23 cellular contexts compared by ENCODE assay signal in genomic region chr4:12889054-12889453, GRCh38.
DNase-seq lines count a peak whose midpoint lies in the region; ATAC-seq, FAIRE-seq and TF ChIP-seq lines count a peak whose summit lies in the region.
"Had no signal": no experiment of that assay in that cellular context is flagged by ENCODE, and none has a peak within 500 bp of the region (broad histone marks: within the 10 kb centered on the region; RNA-seq: fewer than 3 reads in every experiment).

No MANE protein-coding gene starts in this region.

- H3K9me2 ChIP-seq in SK-N-SH = no peaks in the 10 kb centered on the region

- no peak for TF ChIP-seq CTCF in MCF 10A (IDR thresholded peaks at IDR 0.05; ENCODE audit: unreplicated experiment)
- TF ChIP-seq CTCF in breast epithelium (IDR thresholded peaks at IDR 0.05) = no peak
- TF ChIP-seq CTCF in epithelial cell of proximal tubule (conservative IDR thresholded peaks at IDR 0.05; ENCODE audit: low read depth, low read length) = no peak
- TF ChIP-seq CTCF in SK-N-SH (IDR thresholded peaks at IDR 0.05) = no peak
- TF ChIP-seq CTCF in CD4-positive, alpha-beta T cell (IDR thresholded peaks at IDR 0.05) = no peak

- CTCF ChIA-PET in MCF 10A (lab: Yijun Ruan, JAX) = no interaction called here
- CTCF ChIA-PET in SK-N-SH (lab: Yijun Ruan, JAX) = interaction anchor here (0.9 to 1.1 kb wide), 2 partner anchors 10 to 14 kb away, joined by 3 read pairs; no protein-coding TSS in a partner anchor
- CTCF ChIA-PET in CD4-positive, alpha-beta T cell (lab: Charles Lee) = no interaction called here

- no peak overlapping the region for H3K4me2 ChIP-seq in SK-N-SH

- H3K4me3 ChIP-seq in breast epithelium (no peak overlapping the region), epithelial cell of proximal tubule (ENCODE audit: low read depth, low read length) (no peak overlapping the region), SK-N-SH (ENCODE audit: low read depth in 2 of 2, low read length in 1 of 2) (no peak overlapping the region)
- H3K4me3 ChIP-seq: esophagus squamous epithelium, K562, suprapubic skin, vagina had no signal

- H3K9me3 ChIP-seq in breast epithelium (no peaks in the 10 kb centered on the region), SK-N-SH (no peaks in the 10 kb centered on the region)
- H3K9me3 ChIP-seq in CD4-positive, alpha-beta T cell (ENCODE audit: control insufficient read depth, low read length) = no peaks in the 10 kb centered on the region
- H3K9me3 ChIP-seq: Caco-2, esophagus squamous epithelium, suprapubic skin, vagina had no signal

- no peak overlapping the region for H3K27ac Mint-ChIP-seq in MCF 10A (ENCODE audit: low read depth, unreplicated experiment)
- no peak overlapping the region for H3K27ac Mint-ChIP-seq in CD4-positive, alpha-beta T cell
- H3K27ac Mint-ChIP-seq: activated T-cell treated with anti-CD3 and anti-CD28 coated beads, Interleukin-2, amount 50 U/mL, for 24 hours; B cell had no signal

- TF ChIP-seq RAD21 in SK-N-SH (IDR thresholded peaks at IDR 0.05; ENCODE audit: low read length) = no peak

- no peak for TF ChIP-seq POLR2A in breast epithelium (IDR thresholded peaks at IDR 0.05)

- 24% methylated on average over 3 of the region's 3 CpGs for WGBS in SK-N-SH (ENCODE audit: low lambda C conversion rate)

- H4K20me1 ChIP-seq in SK-N-SH (ENCODE audit: insufficient read depth) = no peaks in the 10 kb centered on the region

- no peak for FAIRE-seq in urothelium cell line (lab: Jason Lieb, UNC)
- FAIRE-seq: K562 had no signal

- H3K36me3 ChIP-seq in breast epithelium (no peaks in the 10 kb centered on the region), SK-N-SH (replicated peaks in 1 of 2; ENCODE audit: control insufficient read depth in 1 of 2, insufficient read depth in 2 of 2, low read length in 1 of 2) (no peaks in the 10 kb centered on the region)
- H3K36me3 ChIP-seq: esophagus squamous epithelium, suprapubic skin, vagina had no signal

- no peaks in the 10 kb centered on the region for H3F3A ChIP-seq in SK-N-SH (replicated peaks; ENCODE audit: insufficient read depth)

- no peaks in the 10 kb centered on the region for H3K27me3 Mint-ChIP-seq in MCF 10A (ENCODE audit: insufficient read depth, unreplicated experiment)
- H3K27me3 Mint-ChIP-seq in CD4-positive, alpha-beta T cell = no peaks in the 10 kb centered on the region
- H3K27me3 Mint-ChIP-seq: activated T-cell treated with anti-CD3 and anti-CD28 coated beads, Interleukin-2, amount 50 U/mL, for 24 hours; B cell had no signal

- peak; percentile 74 for DNase-seq in MCF 10A (ENCODE audit: unreplicated experiment)
- no peak for DNase-seq in breast epithelium (ENCODE audit: low spot score in 2 of 2)
- peak; percentile 15 for DNase-seq in epithelial cell of proximal tubule (ENCODE audit: low read depth)
- peak; percentile 9 for DNase-seq in iris pigment epithelial cell (ENCODE audit: low read depth)
- DNase-seq in urothelium cell line (ENCODE audit: low spot score) = peak; percentile 48
- no peak for DNase-seq in SK-N-SH
- DNase-seq in EL = no peak
- no peak for DNase-seq in CD4-positive, alpha-beta T cell
- DNase-seq: 8988T; activated naive CD4-positive, alpha-beta T cell; activated T-cell treated with anti-CD3 and anti-CD28 coated beads, Interleukin-2, amount 50 U/mL, for 24 hours; amygdala; Caco-2; effector memory CD4-positive, alpha-beta T cell; esophagus squamous epithelium; MV-4-11; NCI-H1694 treated with DMSO at 0.1 percent for 48 hours; NCI-H82 had no signal

- H2AFZ ChIP-seq in SK-N-SH (ENCODE audit: low read depth) = no peak overlapping the region

- no peaks in the 10 kb centered on the region for H3K79me2 ChIP-seq in SK-N-SH (ENCODE audit: insufficient read depth)

- intact Hi-C loops in MCF 10A (cut with micrococcal nuclease) = no loop called here
- intact Hi-C loops in breast epithelium (cut with DNase I; ENCODE audit: low total_unique reads) = no loop called here
- intact Hi-C loops in CD4-positive, alpha-beta T cell (cut with DNase I, micrococcal nuclease) = no loop called here

- H3K4me1 Mint-ChIP-seq in MCF 10A (ENCODE audit: insufficient read depth, unreplicated experiment) = peaks cover 8% of the 10 kb centered on the region
- H3K4me1 Mint-ChIP-seq in CD4-positive, alpha-beta T cell (ENCODE audit: low read depth) = no peaks in the 10 kb centered on the region
- H3K4me1 Mint-ChIP-seq: B cell had no signal

- H3K4me1 ChIP-seq in breast epithelium = no peaks in the 10 kb centered on the region
- no peaks in the 10 kb centered on the region for H3K4me1 ChIP-seq in SK-N-SH (ENCODE audit: control insufficient read depth in 1 of 2, insufficient read depth in 2 of 2, low read depth in 1 of 2, low read length in 1 of 2)
- H3K4me1 ChIP-seq: Caco-2, esophagus squamous epithelium, suprapubic skin, vagina had no signal

- no TSS peak for BruUV-seq in MCF 10A (replicated peaks; lab: Mats Ljungman, UMichigan)

- H3K27me3 ChIP-seq in breast epithelium (no peaks in the 10 kb centered on the region), SK-N-SH (ENCODE audit: insufficient read depth) (no peaks in the 10 kb centered on the region)
- H3K27me3 ChIP-seq in CD4-positive, alpha-beta T cell (ENCODE audit: control insufficient read depth, insufficient read depth, low read length) = no peaks in the 10 kb centered on the region
- H3K27me3 ChIP-seq: esophagus squamous epithelium, suprapubic skin, vagina had no signal

- POLR2A ChIA-PET in MCF 10A (lab: Yijun Ruan, JAX) = no interaction called here
- POLR2A ChIA-PET in SK-N-SH (lab: Yijun Ruan, JAX) = no interaction called here
- POLR2A ChIA-PET in CD4-positive, alpha-beta T cell (lab: Charles Lee) = no interaction called here

- TF ChIP-seq EP300 in SK-N-SH (IDR thresholded peaks at IDR 0.05; ENCODE audit: borderline replicate concordance in 1 of 2, low read depth in 1 of 2, low read length in 1 of 2) = no peak

- H3K9me3 Mint-ChIP-seq in MCF 10A (ENCODE audit: unreplicated experiment) = peaks cover 15% of the 10 kb centered on the region
- peaks cover 3% of the 10 kb centered on the region for H3K9me3 Mint-ChIP-seq in CD4-positive, alpha-beta T cell

- no peak overlapping the region for H3K9ac ChIP-seq in SK-N-SH

- no peak overlapping the region for H3K4me3 Mint-ChIP-seq in MCF 10A (ENCODE audit: unreplicated experiment)
- H3K4me3 Mint-ChIP-seq in CD4-positive, alpha-beta T cell = no peak overlapping the region
- H3K4me3 Mint-ChIP-seq: activated T-cell treated with anti-CD3 and anti-CD28 coated beads, Interleukin-2, amount 50 U/mL, for 24 hours; B cell had no signal

- no peak for ATAC-seq in CD4-positive, alpha-beta T cell (ENCODE audit: poor library complexity)
- ATAC-seq: activated CD4-positive, CD25-positive, alpha-beta regulatory T cell treated with anti-CD3 and anti-CD28 coated beads, Interleukin-2, amount 50 U/mL, for 24 hours; K562 had no signal

- H3K27ac ChIP-seq in breast epithelium = no peak overlapping the region
- H3K27ac ChIP-seq in SK-N-SH (ENCODE audit: low read depth in 2 of 2, low read length in 1 of 2) = no peak overlapping the region
- H3K27ac ChIP-seq in CD4-positive, alpha-beta T cell (ENCODE audit: low read depth, low read length) = no peak overlapping the region
- H3K27ac ChIP-seq: esophagus squamous epithelium, suprapubic skin, vagina had no signal

- H3K36me3 Mint-ChIP-seq in MCF 10A (ENCODE audit: insufficient read depth, unreplicated experiment) = peaks cover 7% of the 10 kb centered on the region
- H3K36me3 Mint-ChIP-seq in CD4-positive, alpha-beta T cell (ENCODE audit: low read depth) = no peaks in the 10 kb centered on the region

TF ChIP-seq in SK-N-SH, 30 proteins besides CTCF, POLR2A, EP300 and RAD21:
- no peak for TF ChIP-seq RXRA (IDR thresholded peaks at IDR 0.05; ENCODE audit: borderline replicate concordance, low read depth)
- TF ChIP-seq GABPA (IDR thresholded peaks at IDR 0.05; ENCODE audit: low read depth) = no peak
- TF ChIP-seq TAF1 (IDR thresholded peaks at IDR 0.05; ENCODE audit: borderline replicate concordance, low read depth, low read length) = no peak

Comparison
In these comparisons a context has a peak if more than half of its experiments do, and no peak if none do; other contexts are left out.
1. DNase-seq: peak in MCF 10A (single experiment), epithelial cell of proximal tubule (single experiment), iris pigment epithelial cell (single experiment) and urothelium cell line (single experiment); none in breast epithelium (0 of 2), SK-N-SH (single experiment), EL (single experiment) and CD4-positive, alpha-beta T cell (0 of 10).